Comparison of ENCODE assay signal across 1 cellular context in genomic region chr6:142886431-142887170, GRCh38.
TF ChIP-seq lines count a peak whose summit lies in the region.

No MANE protein-coding gene starts in this region.

TF ChIP-seq in HepG2, 621 proteins besides CTCF, POLR2A, EP300 and RAD21 (continued from another document):
- TF ChIP-seq ARID5B (CRISPR knock-in tag; IDR thresholded peaks at IDR 0.05) (peak; percentile 57), ATF2 (CRISPR knock-in tag; IDR thresholded peaks at IDR 0.05) (0 out of 2 replicates have a peak, but pooled peaks have one; percentile 20), TEAD3 (CRISPR knock-in tag; optimal IDR thresholded peaks at IDR 0.05; ENCODE audit: borderline replicate concordance) (peak; percentile 30), MXD4 (CRISPR knock-in tag; IDR thresholded peaks at IDR 0.05) (peak; percentile 72; the same call in 1 of the 2 replicates), CEBPG (CRISPR knock-in tag; IDR thresholded peaks at IDR 0.05) (peak; percentile 50), ASH2L (IDR thresholded peaks at IDR 0.05; ENCODE audit: insufficient read length, low read depth, low read length) (peak; percentile 27), ZGPAT (CRISPR knock-in tag; IDR thresholded peaks at IDR 0.05) (peak; percentile 49; the same call in 1 of the 2 replicates), BCL6 (CRISPR knock-in tag; IDR thresholded peaks at IDR 0.05) (0 out of 2 replicates have a peak, but pooled peaks have one; percentile 15), HOMEZ (CRISPR knock-in tag; IDR thresholded peaks at IDR 0.05; ENCODE audit: low read depth) (0 out of 2 replicates have a peak, but pooled peaks have one; percentile 32), MIER2 (CRISPR knock-in tag; IDR thresholded peaks at IDR 0.05) (0 out of 2 replicates have a peak, but pooled peaks have one; percentile 36), FOXA1 (IDR thresholded peaks at IDR 0.05) (no peak), FOXA1 (CRISPR knock-in tag; IDR thresholded peaks at IDR 0.05) (peak; percentile 37; the same call in 1 of the 2 replicates), NR2F2 (IDR thresholded peaks at IDR 0.05; ENCODE audit: borderline replicate concordance, low read depth) (no peak), RARA (CRISPR knock-in tag; IDR thresholded peaks at IDR 0.05) (0 out of 2 replicates have a peak, but pooled peaks have one; percentile 45), SMAD3 (CRISPR knock-in tag; IDR thresholded peaks at IDR 0.05) (no peak), STAG1 (CRISPR knock-in tag; IDR thresholded peaks at IDR 0.05) (peak; percentile 75), ZNF792 (CRISPR knock-in tag; IDR thresholded peaks at IDR 0.05) (0 out of 2 replicates have a peak, but pooled peaks have one; percentile 28), REL (CRISPR knock-in tag; conservative IDR thresholded peaks at IDR 0.05) (no peak), HMGXB4 (CRISPR knock-in tag; IDR thresholded peaks at IDR 0.05; ENCODE audit: borderline replicate concordance in 1 of 2, low read depth in 1 of 2) (peak in 1 of 2 experiments; percentile 67; a peak in 1 of 4 replicates), NFATC3 (CRISPR knock-in tag; IDR thresholded peaks at IDR 0.05) (no peak), ZNF644 (CRISPR knock-in tag; IDR thresholded peaks at IDR 0.05; ENCODE audit: low read depth) (peak; percentile 26; the same call in 1 of the 2 replicates), SMC3 (IDR thresholded peaks at IDR 0.05; ENCODE audit: low read length) (peak; percentile 58), HNF1A (IDR thresholded peaks at IDR 0.05; ENCODE audit: low read depth) (peak; percentile 17; the same call in 1 of the 2 replicates), HNF1A (CRISPR knock-in tag; IDR thresholded peaks at IDR 0.05; ENCODE audit: borderline replicate concordance) (no peak), NR2F6 (IDR thresholded peaks at IDR 0.05) (no peak), NR2F6 (CRISPR knock-in tag; IDR thresholded peaks at IDR 0.05) (0 out of 2 replicates have a peak, but pooled peaks have one; percentile 13), ZKSCAN8 (CRISPR knock-in tag; IDR thresholded peaks at IDR 0.05; ENCODE audit: borderline replicate concordance) (0 out of 2 replicates have a peak, but pooled peaks have one; percentile 21), HDAC2 (CRISPR knock-in tag; IDR thresholded peaks at IDR 0.05) (0 out of 2 replicates have a peak, but pooled peaks have one; percentile 17), ELF3 (CRISPR knock-in tag; IDR thresholded peaks at IDR 0.05) (peak; percentile 83), SAP130 (CRISPR knock-in tag; IDR thresholded peaks at IDR 0.05; ENCODE audit: low read depth) (peak; percentile 63), ERF (CRISPR knock-in tag; IDR thresholded peaks at IDR 0.05) (0 out of 2 replicates have a peak, but pooled peaks have one; percentile 25), ZNF614 (CRISPR knock-in tag; IDR thresholded peaks at IDR 0.05; ENCODE audit: borderline replicate concordance) (0 out of 2 replicates have a peak, but pooled peaks have one; percentile 22), KAT8 (CRISPR knock-in tag; IDR thresholded peaks at IDR 0.05) (peak; percentile 45; the same call in 1 of the 2 replicates), GATAD2A (CRISPR knock-in tag; IDR thresholded peaks at IDR 0.05) (peak; percentile 52; the same call in 1 of the 2 replicates), ZNF652 (CRISPR knock-in tag; IDR thresholded peaks at IDR 0.05; ENCODE audit: borderline replicate concordance, low read depth) (peak; percentile 79), ZNF350 (CRISPR knock-in tag; IDR thresholded peaks at IDR 0.05; ENCODE audit: borderline replicate concordance, low read depth) (no peak), ZSCAN9 (CRISPR knock-in tag; IDR thresholded peaks at IDR 0.05; ENCODE audit: borderline replicate concordance) (peak; percentile 56; the same call in 1 of the 2 replicates), ZNF766 (CRISPR knock-in tag; IDR thresholded peaks at IDR 0.05; ENCODE audit: borderline replicate concordance) (no peak), MIXL1 (CRISPR knock-in tag; IDR thresholded peaks at IDR 0.05) (peak; percentile 73; the same call in 1 of the 2 replicates), THAP11 (CRISPR knock-in tag; IDR thresholded peaks at IDR 0.05) (0 out of 2 replicates have a peak, but pooled peaks have one; percentile 37)
